ENCODE assay signal across 11 cellular contexts in the genomic region with DNA sequence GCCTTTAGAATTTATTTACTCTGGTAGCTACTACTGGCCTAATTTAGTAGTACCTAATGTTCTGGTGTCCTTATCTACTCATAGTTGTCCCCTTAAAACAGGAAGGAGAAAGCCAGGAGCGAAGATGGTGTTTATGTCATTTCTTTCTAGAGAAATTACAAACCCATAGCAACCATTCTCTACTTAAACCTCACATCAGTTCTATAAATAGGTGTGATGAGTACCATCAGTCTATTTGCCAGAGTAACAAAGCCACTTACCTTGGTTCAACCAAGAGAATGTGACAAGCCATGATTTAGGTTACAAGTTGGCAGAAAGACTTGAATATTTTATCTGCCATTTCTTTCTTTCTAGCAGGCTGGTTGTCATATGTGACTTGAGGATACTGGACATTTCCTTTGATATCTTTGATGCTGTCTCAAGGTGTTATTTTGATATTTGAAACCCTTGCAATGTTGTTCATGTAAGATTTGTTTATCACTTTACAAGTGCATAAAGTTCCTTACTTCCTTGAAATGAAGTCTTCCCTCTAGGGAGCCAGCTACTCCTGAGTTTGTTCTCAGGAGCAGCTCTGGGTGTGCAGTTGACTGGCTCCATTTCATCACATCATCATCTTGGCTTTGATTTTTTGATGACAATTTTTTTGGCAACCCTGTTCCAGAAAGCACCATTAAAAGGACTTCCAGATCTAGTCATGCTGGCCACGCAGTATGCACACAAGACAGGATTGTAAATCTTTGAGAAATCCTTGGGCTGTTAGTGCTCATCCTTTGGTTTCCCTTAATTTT.
DNase-seq lines count a peak whose midpoint lies in the region; ATAC-seq and TF ChIP-seq lines count a peak whose summit lies in the region.
"Had no signal": no experiment of that assay in that cellular context is flagged by ENCODE, and none has a peak within 500 bp of the region (broad histone marks: within the 10 kb centered on the region; RNA-seq: fewer than 3 reads in every experiment).

No MANE protein-coding gene starts in this region.

- CTCF ChIA-PET in GM10248 (lab: Yijun Ruan, JAX), result interaction anchor here (0.9 to 2.2 kb wide), 5 partner anchors 9 to 54 kb away, joined by 3 to 7 read pairs (median 3); no protein-coding TSS in a partner anchor

- DNase-seq in GM10248 (ENCODE audit: extremely low spot score) (peak; percentile 23), Right ventricle myocardium superior (no peak), SKM-1 (lab: John Stamatoyannopoulos, UW; ENCODE audit: unreplicated experiment) (no peak), NK-92 (lab: John Stamatoyannopoulos, UW; ENCODE audit: unreplicated experiment) (no peak), left colon (no peak), iPS-NIHi7 (ENCODE audit: extremely low spot score) (no peak)
- DNase-seq: activated CD4-positive, alpha-beta T cell treated with anti-CD3 and anti-CD28 coated beads, Interleukin-2, amount 50 U/mL, for 48 hours; CD8-positive, alpha-beta T cell; stimulated activated naive CD4-positive, alpha-beta T cell treated with Interleukin-2 at 50 U/mL for 16 hours had no signal

- POLR2A ChIA-PET in GM10248 (lab: Yijun Ruan, JAX), result interaction anchor here (0.6 kb wide), 1 partner anchor 126 kb away, joined by 6 read pairs; no protein-coding TSS in a partner anchor

- TF ChIP-seq CTCF in GM10248 (IDR thresholded peaks at IDR 0.05; ENCODE audit: control extremely low read depth, extremely low read depth, low read depth, missing control alignments), result no peak

- ATAC-seq in GM19455 (IDR thresholded peaks at IDR 0.05; ENCODE audit: unreplicated experiment), result peak; percentile 2
- peak; percentile 56 for ATAC-seq in HG03342 (IDR thresholded peaks at IDR 0.05; ENCODE audit: unreplicated experiment)
- ATAC-seq in Right ventricle myocardium superior (ENCODE audit: poor library complexity), result peak; percentile 73
- no peak for ATAC-seq in left colon
- ATAC-seq: CD8-positive, alpha-beta T cell had no signal

- intact Hi-C loops in Right ventricle myocardium superior (cut with DNase I) (loop anchor here (10.0 kb wide), 1 partner anchor 78 kb away; no protein-coding TSS in a partner anchor), left colon (cut with DNase I, micrococcal nuclease) (no loop called here)
